Comparison of ENCODE assay signal across 8 cellular contexts in genomic region chr6:44386929-44387345, GRCh38. TPM values are rescaled to one million over a fixed set of nuclear protein-coding genes. Genes with fewer than 3 reads are reported as not detected.
DNase-seq lines count a peak whose midpoint lies in the region; TF ChIP-seq lines count a peak whose summit lies in the region.

No MANE protein-coding gene starts in this region.

- H3K27me3 ChIP-seq in HAP-1 (ENCODE audit: low read depth), result no peaks in the 10 kb centered on the region
- H3K27me3 ChIP-seq in neutrophil, result peaks cover 6% of the 10 kb centered on the region

- H3K36me3 ChIP-seq in HAP-1 (replicated peaks) (peaks cover 9% of the 10 kb centered on the region), SK-N-MC (ENCODE audit: insufficient read depth, low read length) (peaks cover 25% of the 10 kb centered on the region), neutrophil (peaks cover 13% of the 10 kb centered on the region)

- peak overlapping the region; percentile 79 for H3K4me3 ChIP-seq in HAP-1
- peak overlapping the region; percentile 92 for H3K4me3 ChIP-seq in SK-N-MC
- peak overlapping the region; percentile 94 for H3K4me3 ChIP-seq in fibroblast of mammary gland (ENCODE audit: control insufficient read depth, low read depth, low read length)
- H3K4me3 ChIP-seq in neutrophil (ENCODE audit: low read depth in 1 of 2, low read length in 1 of 2), result peak overlapping the region; percentile 80 to 95

- in situ Hi-C loops in HAP-1 (cut with MboI; ENCODE audit: low sequenced_read_pairs), result no loop called here

- H3K4me1 ChIP-seq in HAP-1 (peaks cover 15% of the 10 kb centered on the region), neutrophil (ENCODE audit: control insufficient read depth in 1 of 2, insufficient read depth in 1 of 2, low read depth in 1 of 2, low read length in 1 of 2) (peaks cover 26 to 30% of the 10 kb centered on the region in 2 experiments)

- TF ChIP-seq CTCF in fibroblast of mammary gland (conservative IDR thresholded peaks at IDR 0.05; ENCODE audit: control insufficient read depth, insufficient read depth, low read depth, low read length) (no peak), neutrophil (IDR thresholded peaks at IDR 0.05) (no peak)

- intact Hi-C loops in posterior vena cava (cut with DNase I), result no loop called here

- H3K9me3 ChIP-seq in HAP-1, result no peaks in the 10 kb centered on the region
- H3K9me3 ChIP-seq in SK-N-MC (ENCODE audit: low read depth, low read length), result no peaks in the 10 kb centered on the region
- no peaks in the 10 kb centered on the region for H3K9me3 ChIP-seq in neutrophil

- peak overlapping the region; percentile 92 for H3K9ac ChIP-seq in SK-N-MC (ENCODE audit: insufficient read length)

- peak overlapping the region; percentile 97 for H3K27ac ChIP-seq in SK-N-MC
- peak overlapping the region; percentile 95 for H3K27ac ChIP-seq in neutrophil

- peak; percentile 50 for DNase-seq in EH (ENCODE audit: low read depth)
- no peak for DNase-seq in HAP-1 (ENCODE audit: low spot score in 2 of 2)
- DNase-seq in SK-N-MC (ENCODE audit: low read depth, low spot score), result no peak
- DNase-seq in fibroblast of mammary gland (ENCODE audit: low read depth), result peak; percentile 73
- no peak for DNase-seq in posterior vena cava (ENCODE audit: low spot score)
- DNase-seq in DMS 273 treated with DMSO at 0.1 percent for 48 hours (lab: John Stamatoyannopoulos, UW), result no peak
- DNase-seq in pons (ENCODE audit: low spot score), result no peak

RNA-seq across cellular contexts. Expression of gene CDC5L, which starts 0.6 kb away (rescaled TPM):
- total RNA-seq in posterior vena cava, result 10 to 100 TPM; 19.1 to 25.1 TPM

RNA-seq across cellular contexts. Expression of gene SPATS1, which starts 44.5 kb away (rescaled TPM):
- not detected for total RNA-seq in posterior vena cava

Comparison
In these comparisons a context has a peak if more than half of its experiments do, and no peak if none do; other contexts are left out.
1. DNase-seq: peak in EH (single experiment) and fibroblast of mammary gland (single experiment); none in HAP-1 (0 of 2), SK-N-MC (single experiment), posterior vena cava (single experiment), DMS 273 treated with DMSO at 0.1 percent for 48 hours (single experiment) and pons (single experiment).
2. Peak in every context shown above with its lines, with median percentiles within 50 percentile points of each other: H3K4me3 ChIP-seq.